In genomic region chr14:78595797-78596196, GRCh38 we compare ENCODE assay signal across 10 cellular contexts.
A peak's percentile ranks its signal among the peaks of the same experiment; 100 is the strongest.
DNase-seq lines count a peak whose midpoint lies in the region; ATAC-seq, FAIRE-seq and TF ChIP-seq lines count a peak whose summit lies in the region.
"Had no signal": no experiment of that assay in that cellular context is flagged by ENCODE, and none has a peak within 500 bp of the region (broad histone marks: within the 10 kb centered on the region; RNA-seq: fewer than 3 reads in every experiment).

No MANE protein-coding gene starts in this region.

- H3K27ac ChIP-seq in DOHH2 (ENCODE audit: low read depth, low read length) (no peak overlapping the region), HepG2 (ENCODE audit: extremely low read length, insufficient read depth, low read length) (no peak overlapping the region)
- H3K27ac ChIP-seq: ovary had no signal

- no peak overlapping the region for H3K4me3 ChIP-seq in DOHH2 (ENCODE audit: low read length)
- H3K4me3 ChIP-seq in HepG2 (replicated peaks in 1 of 3; ENCODE audit: insufficient read depth in 1 of 3, low read depth in 2 of 3, low read length in 3 of 3): no peak overlapping the region
- H3K4me3 ChIP-seq: ovary had no signal

- peak; percentile 37 for TF ChIP-seq CTCF in DOHH2 (IDR thresholded peaks at IDR 0.05; ENCODE audit: low read depth, low read length, poor library complexity, severe bottlenecking)
- peak; percentile 61; the same call in 1 of the 2 replicates for TF ChIP-seq CTCF in HFFc6 (IDR thresholded peaks at IDR 0.05)
- peak; percentile 37 for TF ChIP-seq CTCF in HepG2 (CRISPR knock-in tag; IDR thresholded peaks at IDR 0.05)

- no peaks in the 10 kb centered on the region for H3K9me2 ChIP-seq in DOHH2 (replicated peaks; ENCODE audit: control insufficient read depth, low read length)

- POLR2A ChIA-PET in HepG2 (lab: Yijun Ruan, JAX): no interaction called here

- H3K4me1 Mint-ChIP-seq in HFFc6 (ENCODE audit: low read depth) (peaks cover 8% of the 10 kb centered on the region), T-helper 17 cell (peaks cover 5% of the 10 kb centered on the region)

- intact Hi-C loops in HepG2 (cut with micrococcal nuclease; ENCODE audit: unreplicated experiment): loop anchor here (10.0 kb wide), 2 partner anchors 571 to 731 kb away; no protein-coding TSS in a partner anchor

- H3K9me3 ChIP-seq in DOHH2 (ENCODE audit: control insufficient read depth, insufficient read depth, low read length) (no peaks in the 10 kb centered on the region), HepG2 (ENCODE audit: low read length) (no peaks in the 10 kb centered on the region), T-helper 17 cell (ENCODE audit: control insufficient read depth, low read length, poor library complexity, severe bottlenecking) (no peaks in the 10 kb centered on the region)
- H3K9me3 ChIP-seq: ovary had no signal

- H3K4me1 ChIP-seq in DOHH2 (ENCODE audit: control insufficient read depth, low read length) (no peaks in the 10 kb centered on the region), HepG2 (ENCODE audit: insufficient read depth, low read length) (no peaks in the 10 kb centered on the region)

- no peaks in the 10 kb centered on the region for H3K79me2 ChIP-seq in DOHH2 (ENCODE audit: control insufficient read depth, low read length)
- no peaks in the 10 kb centered on the region for H3K79me2 ChIP-seq in HepG2 (ENCODE audit: insufficient read depth, low read length)

- no peak overlapping the region for H2AFZ ChIP-seq in HepG2 (ENCODE audit: low read length)

- peak; percentile 6 for DNase-seq in HFFc6
- DNase-seq in SW480 (ENCODE audit: low spot score): peak; percentile 22
- DNase-seq in HepG2 (ENCODE audit: low spot score): no peak
- no peak for DNase-seq in NCI-H345 treated with DMSO at 0.1 percent for 48 hours (lab: John Stamatoyannopoulos, UW; ENCODE audit: unreplicated experiment)
- no peak for DNase-seq in T-helper 17 cell
- DNase-seq: activated CD4-positive, CD25-positive, alpha-beta regulatory T cell; hippocampal formation; ovary had no signal

- H3K36me3 Mint-ChIP-seq in HFFc6 (ENCODE audit: low read depth) (no peaks in the 10 kb centered on the region), T-helper 17 cell (ENCODE audit: low read depth) (no peaks in the 10 kb centered on the region)

- no peaks in the 10 kb centered on the region for H3K36me3 ChIP-seq in DOHH2 (ENCODE audit: control insufficient read depth, low read length)
- no peaks in the 10 kb centered on the region for H3K36me3 ChIP-seq in HepG2 (replicated peaks in 1 of 2; ENCODE audit: control insufficient read depth in 1 of 2, insufficient read depth in 2 of 2, low read length in 2 of 2)
- H3K36me3 ChIP-seq: ovary had no signal

- H3K27ac Mint-ChIP-seq in HFFc6 (no peak overlapping the region), T-helper 17 cell (no peak overlapping the region)

- no peak for TF ChIP-seq RAD21 in HepG2 (CRISPR knock-in tag; IDR thresholded peaks at IDR 0.05)

- TF ChIP-seq EP300 in HepG2 (IDR thresholded peaks at IDR 0.05; ENCODE audit: low read depth in 2 of 2, low read length in 2 of 2) (no peak), HepG2 (CRISPR knock-in tag; IDR thresholded peaks at IDR 0.05; ENCODE audit: borderline replicate concordance) (no peak)

- no peaks in the 10 kb centered on the region for H3F3A ChIP-seq in DOHH2 (ENCODE audit: control insufficient read depth, insufficient read depth)

- FAIRE-seq in HepG2 (lab: Jason Lieb, UNC): peak; percentile 72

- no peaks in the 10 kb centered on the region for H3K9me3 Mint-ChIP-seq in HFFc6

- in situ Hi-C loops in HepG2 (cut with HindIII; ENCODE audit: extremely low pct_ligation_motif_present, low pct_unique_long_range_greater_than_20kb): loop anchor here (10.0 to 25.0 kb wide), 2 partner anchors 571 to 733 kb away; no protein-coding TSS in a partner anchor

- H3K9ac ChIP-seq in HepG2 (ENCODE audit: insufficient read depth, low read depth, low read length): no peak overlapping the region

- 26% methylated on average over 4 of the region's 7 CpGs for WGBS in HepG2 (ENCODE audit: low lambda C conversion rate)

- H4K20me1 ChIP-seq in DOHH2 (ENCODE audit: control insufficient read depth, insufficient read depth, low read depth, low read length): no peaks in the 10 kb centered on the region
- no peaks in the 10 kb centered on the region for H4K20me1 ChIP-seq in HepG2 (ENCODE audit: insufficient read depth, low read length)

- H3K27me3 ChIP-seq in DOHH2 (ENCODE audit: control insufficient read depth, low read length): no peaks in the 10 kb centered on the region
- no peaks in the 10 kb centered on the region for H3K27me3 ChIP-seq in HepG2 (ENCODE audit: control insufficient read depth in 1 of 2, insufficient read depth in 2 of 2, low read length in 2 of 2)
- H3K27me3 ChIP-seq: ovary had no signal

- H3K4me2 ChIP-seq in DOHH2 (ENCODE audit: low read length) (no peak overlapping the region), HepG2 (ENCODE audit: low read depth, low read length) (no peak overlapping the region)

- H3K4me3 Mint-ChIP-seq in HFFc6 (no peak overlapping the region), T-helper 17 cell (no peak overlapping the region)

- CTCF ChIA-PET in HepG2 (lab: Yijun Ruan, JAX; ENCODE audit: low intra/inter-chr PET ratio, low total read pairs): no interaction called here

- no peak for TF ChIP-seq POLR2A in HepG2 (IDR thresholded peaks at IDR 0.05; ENCODE audit: insufficient read depth in 1 of 2, low read depth in 2 of 2, low read length in 2 of 2)

- ATAC-seq in HepG2 (peak; percentile 64), GM21447 (IDR thresholded peaks at IDR 0.05; ENCODE audit: unreplicated experiment) (no peak), T-helper 17 cell (no peak)

- no TSS peak for BruUV-seq in HepG2 (replicated peaks; lab: Mats Ljungman, UMichigan)

- H3K27me3 Mint-ChIP-seq in HFFc6 (ENCODE audit: insufficient read depth): peaks cover 4% of the 10 kb centered on the region; the same call in 1 of the 2 replicates
- peaks cover 37% of the 10 kb centered on the region for H3K27me3 Mint-ChIP-seq in T-helper 17 cell

TF ChIP-seq in HepG2, 621 proteins besides CTCF, POLR2A, EP300 and RAD21:
- TF ChIP-seq ZNF317 (CRISPR knock-in tag; IDR thresholded peaks at IDR 0.05) (no peak), KDM6A (CRISPR knock-in tag; IDR thresholded peaks at IDR 0.05; ENCODE audit: low read depth) (no peak), SSRP1 (CRISPR knock-in tag; IDR thresholded peaks at IDR 0.05) (no peak), ATRX (CRISPR knock-in tag; IDR thresholded peaks at IDR 0.05; ENCODE audit: borderline replicate concordance) (no peak)
- TF ChIP-seq, protein P1, sequence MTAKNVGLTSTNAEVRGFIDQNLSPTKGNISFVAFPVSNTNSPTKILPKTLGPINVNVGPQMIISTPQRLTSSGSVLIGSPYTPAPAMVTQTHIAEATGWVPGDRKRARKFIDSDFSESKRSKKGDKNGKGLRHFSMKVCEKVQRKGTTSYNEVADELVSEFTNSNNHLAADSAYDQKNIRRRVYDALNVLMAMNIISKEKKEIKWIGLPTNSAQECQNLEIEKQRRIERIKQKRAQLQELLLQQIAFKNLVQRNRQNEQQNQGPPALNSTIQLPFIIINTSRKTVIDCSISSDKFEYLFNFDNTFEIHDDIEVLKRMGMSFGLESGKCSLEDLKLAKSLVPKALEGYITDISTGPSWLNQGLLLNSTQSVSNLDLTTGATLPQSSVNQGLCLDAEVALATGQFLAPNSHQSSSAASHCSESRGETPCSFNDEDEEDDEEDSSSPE (CRISPR knock-in tag; IDR thresholded peaks at IDR 0.05): no peak

Comparison
In these comparisons a context has a peak if more than half of its experiments do, and no peak if none do; other contexts are left out.
1. DNase-seq: peak in HFFc6 (single experiment) and SW480 (single experiment); none in HepG2 (single experiment), NCI-H345 treated with DMSO at 0.1 percent for 48 hours (single experiment) and T-helper 17 cell (0 of 3).
2. Peak in every context shown above with its lines, with median percentiles within 50 percentile points of each other: CTCF ChIP-seq.